Comparison of ENCODE assay signal across 8 cellular contexts in the genomic region with DNA sequence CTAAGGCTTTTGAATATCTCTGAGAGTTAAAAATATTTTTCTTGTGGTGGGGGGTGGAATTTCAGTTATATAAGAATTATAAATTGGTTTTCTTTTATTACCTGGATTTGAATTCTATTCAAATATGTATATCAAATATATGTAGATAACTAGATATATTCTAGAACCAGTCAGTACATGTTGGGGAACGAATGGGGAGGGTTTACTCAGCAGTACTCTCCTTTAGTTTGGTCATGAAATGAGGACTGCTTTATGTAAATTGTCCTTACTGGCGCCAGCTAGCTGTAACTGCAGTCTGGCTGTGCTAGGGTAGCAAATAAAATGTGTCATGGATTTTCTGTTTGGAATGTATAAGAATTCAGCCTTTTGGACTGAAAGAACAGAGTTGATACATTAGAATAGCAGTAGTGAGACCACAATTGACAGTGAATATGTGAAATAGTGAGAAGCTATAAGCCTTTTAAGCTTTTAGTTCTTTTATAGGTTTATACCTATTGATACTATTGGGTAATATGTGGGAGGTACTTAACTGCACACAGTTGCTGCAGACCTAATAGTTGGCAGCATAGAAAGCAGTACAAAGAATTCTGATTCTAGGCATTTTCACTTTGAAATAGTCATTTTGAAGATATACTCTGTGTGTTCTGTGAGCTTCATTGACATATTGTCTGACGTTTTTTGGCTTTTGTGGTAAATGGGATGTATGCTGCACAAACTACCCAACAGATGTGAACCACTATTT. TPM values are rescaled to one million over a fixed set of nuclear protein-coding genes. Genes with fewer than 3 reads are reported as not detected.
A peak's percentile ranks its signal among the peaks of the same experiment; 100 is the strongest.
DNase-seq lines count a peak whose midpoint lies in the region; ATAC-seq, FAIRE-seq and TF ChIP-seq lines count a peak whose summit lies in the region.

No MANE protein-coding gene starts in this region.

- peak overlapping the region; percentile 63 for H3K27ac Mint-ChIP-seq in Calu3 (ENCODE audit: unreplicated experiment)
- H3K27ac Mint-ChIP-seq in activated T-helper 2 cell treated with anti-CD3 and anti-CD28 coated beads, Interferon-gamma antibody, Interleukin-2, Interleukin-4, amounts not matched to agents 10 μg/mL and 5 μg/mL and 100 μg/mL, durations not matched to agents 14 hours and 24 hours and 36 hours: peak overlapping the region; percentile 92

- ATAC-seq in GM19023 (IDR thresholded peaks at IDR 0.05; ENCODE audit: unreplicated experiment) (peak; percentile 78), HG03103 (IDR thresholded peaks at IDR 0.05; ENCODE audit: low read depth, unreplicated experiment) (peak; percentile 62), pancreas (peak; percentile 91 to 96 (median 96))

- 3 to 4% methylated on average over 3 of the region's 3 CpGs for WGBS in pancreas, 2 donors

- H3K27ac ChIP-seq in pancreas: peak overlapping the region in 3 of 4 donors; percentile 2 to 66 (median 63)

- H3K9me3 Mint-ChIP-seq in Calu3 (ENCODE audit: low read depth, unreplicated experiment): peaks cover 3% of the 10 kb centered on the region
- peaks cover 5% of the 10 kb centered on the region for H3K9me3 Mint-ChIP-seq in activated T-helper 2 cell treated with anti-CD3 and anti-CD28 coated beads, Interferon-gamma antibody, Interleukin-2, Interleukin-4, amounts not matched to agents 10 μg/mL and 5 μg/mL and 100 μg/mL, durations not matched to agents 14 hours and 24 hours and 36 hours

- peaks cover 32% of the 10 kb centered on the region for H3K4me1 Mint-ChIP-seq in Calu3 (ENCODE audit: low read depth, unreplicated experiment)
- peaks cover 67% of the 10 kb centered on the region for H3K4me1 Mint-ChIP-seq in activated T-helper 2 cell treated with anti-CD3 and anti-CD28 coated beads, Interferon-gamma antibody, Interleukin-2, Interleukin-4, amounts not matched to agents 10 μg/mL and 5 μg/mL and 100 μg/mL, durations not matched to agents 14 hours and 24 hours and 36 hours (ENCODE audit: low read depth)

- H3K36me3 Mint-ChIP-seq in Calu3 (ENCODE audit: insufficient read depth, unreplicated experiment): no peaks in the 10 kb centered on the region
- H3K36me3 Mint-ChIP-seq in activated T-helper 2 cell treated with anti-CD3 and anti-CD28 coated beads, Interferon-gamma antibody, Interleukin-2, Interleukin-4, amounts not matched to agents 10 μg/mL and 5 μg/mL and 100 μg/mL, durations not matched to agents 14 hours and 24 hours and 36 hours (ENCODE audit: low read depth): peaks cover 56% of the 10 kb centered on the region

- CTCF ChIA-PET in Calu3 (lab: Charles Lee): interaction anchor here (0.7 to 1.7 kb wide), 3 partner anchors 10 to 136 kb away, joined by 3 to 9 read pairs (median 3); no protein-coding TSS in a partner anchor

- no peaks in the 10 kb centered on the region for H3K9me3 ChIP-seq in pancreas

- H3K4me1 ChIP-seq in pancreas: peaks cover 8 to 46% (median 34%) of the 10 kb centered on the region in 3 donors

- peak overlapping the region; percentile 12 for H3K4me3 Mint-ChIP-seq in Calu3 (ENCODE audit: low read depth, unreplicated experiment)
- H3K4me3 Mint-ChIP-seq in activated T-helper 2 cell treated with anti-CD3 and anti-CD28 coated beads, Interferon-gamma antibody, Interleukin-2, Interleukin-4, amounts not matched to agents 10 μg/mL and 5 μg/mL and 100 μg/mL, durations not matched to agents 14 hours and 24 hours and 36 hours (ENCODE audit: low read depth): peak overlapping the region; percentile 89

- peak; percentile 29 for DNase-seq in Calu3
- peak; percentile 74 for DNase-seq in NCI-H2227 (lab: John Stamatoyannopoulos, UW; ENCODE audit: unreplicated experiment)
- peak; percentile 42 for DNase-seq in activated T-helper 2 cell treated with anti-CD3 and anti-CD28 coated beads, Interferon-gamma antibody, Interleukin-2, Interleukin-4, amounts not matched to agents 10 μg/mL and 5 μg/mL and 100 μg/mL, durations not matched to agents 14 hours and 24 hours and 36 hours (ENCODE audit: low spot score)
- peak; percentile 83 for DNase-seq in globus pallidus (ENCODE audit: low spot score)
- DNase-seq in pancreas: peak in 3 of 6 donors; percentile 35 to 58 (median 37)
- DNase-seq in effector CD8-positive, alpha-beta T cell (lab: John Stamatoyannopoulos, UW): no peak

- FAIRE-seq in pancreas (lab: Jason Lieb, UNC): peak; percentile 87

- BruUV-seq in Calu3 (replicated peaks; lab: Mats Ljungman, UMichigan): no TSS peak

- H3K36me3 ChIP-seq in pancreas: no peaks in the 10 kb centered on the region

- H3K27me3 ChIP-seq in pancreas: no peaks in the 10 kb centered on the region

- peak overlapping the region in 2 of 4 donors; percentile 16 for H3K4me3 ChIP-seq in pancreas

- no peak for TF ChIP-seq CTCF in Calu3 (IDR thresholded peaks at IDR 0.05; ENCODE audit: unreplicated experiment)
- no peak for TF ChIP-seq CTCF in pancreas (IDR thresholded peaks at IDR 0.05)

- intact Hi-C loops in Calu3 (cut with micrococcal nuclease; ENCODE audit: unreplicated experiment): loop anchor here (1.0 to 2.0 kb wide), 3 partner anchors 9 to 138 kb away; no protein-coding TSS in a partner anchor
- intact Hi-C loops in activated T-helper 2 cell treated with anti-CD3 and anti-CD28 coated beads, Interferon-gamma antibody, Interleukin-2, Interleukin-4, amounts not matched to agents 10 μg/mL and 5 μg/mL and 100 μg/mL, durations not matched to agents 14 hours and 24 hours and 36 hours (cut with micrococcal nuclease): loop anchor here (1.0 to 10.0 kb wide), 8 partner anchors 9 to 1672 kb away; no protein-coding TSS in a partner anchor
- intact Hi-C loops in pancreas (cut with DNase I): no loop called here

- H3K27me3 Mint-ChIP-seq in Calu3 (ENCODE audit: unreplicated experiment): no peaks in the 10 kb centered on the region
- no peaks in the 10 kb centered on the region for H3K27me3 Mint-ChIP-seq in activated T-helper 2 cell treated with anti-CD3 and anti-CD28 coated beads, Interferon-gamma antibody, Interleukin-2, Interleukin-4, amounts not matched to agents 10 μg/mL and 5 μg/mL and 100 μg/mL, durations not matched to agents 14 hours and 24 hours and 36 hours (ENCODE audit: low read depth)

RNA-seq across cellular contexts. Expression of a gene that starts 29.0 kb away (rescaled TPM):
- total RNA-seq in Calu3 (2022) (72.7 and 89.0 TPM in 2 replicates), pancreas (10 to 100 TPM; 24.0 to 54.1 (median 30.3) TPM)
- 81.2 and 82.1 TPM in 2 replicates for total RNA-seq in activated T-helper 2 cell treated with anti-CD3 and anti-CD28 coated beads, Interferon-gamma antibody, Interleukin-2, Interleukin-4, amounts not matched to agents 10 μg/mL and 5 μg/mL and 100 μg/mL, durations not matched to agents 14 hours and 24 hours and 36 hours
- 1 to 10 TPM; 5.7 to 5.9 TPM for polyA plus RNA-seq in pancreas

Comparison
In these comparisons a context has a peak if more than half of its experiments do, and no peak if none do; other contexts are left out.
1. intact Hi-C loops: an anchor here in Calu3 (1.0 to 2.0 kb wide) and activated T-helper 2 cell treated with anti-CD3 and anti-CD28 coated beads, Interferon-gamma antibody, Interleukin-2, Interleukin-4, amounts not matched to agents 10 μg/mL and 5 μg/mL and 100 μg/mL, durations not matched to agents 14 hours and 24 hours and 36 hours (1.0 to 10.0 kb wide); none called in pancreas.